Comparison of ENCODE assay signal across 1 cellular context in the genomic region with DNA sequence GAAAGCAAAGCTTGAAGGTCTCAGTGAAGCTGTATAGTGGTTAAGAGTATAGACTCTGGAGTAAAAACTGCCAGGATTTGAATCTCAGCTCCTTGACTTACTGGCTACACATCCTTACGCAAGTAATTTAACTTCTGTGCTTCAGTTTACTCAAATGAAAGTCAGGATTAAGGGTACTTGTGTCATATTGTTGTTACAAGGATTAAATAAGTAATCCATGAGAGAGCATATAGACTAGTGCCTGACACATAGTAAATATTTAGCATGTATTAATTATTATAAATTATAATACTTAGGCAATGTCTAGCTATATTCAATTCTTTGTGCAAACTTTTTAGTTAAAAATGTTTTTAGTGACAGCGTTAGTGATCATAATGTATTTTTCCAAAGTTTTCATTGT.
TF ChIP-seq lines count a peak whose summit lies in the region.

No MANE protein-coding gene starts in this region.

TF ChIP-seq in IMR-90, 13 proteins besides CTCF, POLR2A, EP300 and RAD21 (continued from another document):
- TF ChIP-seq, protein P1, sequence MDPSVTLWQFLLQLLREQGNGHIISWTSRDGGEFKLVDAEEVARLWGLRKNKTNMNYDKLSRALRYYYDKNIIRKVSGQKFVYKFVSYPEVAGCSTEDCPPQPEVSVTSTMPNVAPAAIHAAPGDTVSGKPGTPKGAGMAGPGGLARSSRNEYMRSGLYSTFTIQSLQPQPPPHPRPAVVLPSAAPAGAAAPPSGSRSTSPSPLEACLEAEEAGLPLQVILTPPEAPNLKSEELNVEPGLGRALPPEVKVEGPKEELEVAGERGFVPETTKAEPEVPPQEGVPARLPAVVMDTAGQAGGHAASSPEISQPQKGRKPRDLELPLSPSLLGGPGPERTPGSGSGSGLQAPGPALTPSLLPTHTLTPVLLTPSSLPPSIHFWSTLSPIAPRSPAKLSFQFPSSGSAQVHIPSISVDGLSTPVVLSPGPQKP (IDR thresholded peaks at IDR 0.05; ENCODE audit: borderline replicate concordance, low read depth, low read length) = no peak
- no peak for TF ChIP-seq NFE2L2 (IDR thresholded peaks at IDR 0.05; ENCODE audit: low read depth, low read length)
- TF ChIP-seq MAFK (IDR thresholded peaks at IDR 0.05; ENCODE audit: low read depth, low read length) = no peak
- TF ChIP-seq, protein P2, sequence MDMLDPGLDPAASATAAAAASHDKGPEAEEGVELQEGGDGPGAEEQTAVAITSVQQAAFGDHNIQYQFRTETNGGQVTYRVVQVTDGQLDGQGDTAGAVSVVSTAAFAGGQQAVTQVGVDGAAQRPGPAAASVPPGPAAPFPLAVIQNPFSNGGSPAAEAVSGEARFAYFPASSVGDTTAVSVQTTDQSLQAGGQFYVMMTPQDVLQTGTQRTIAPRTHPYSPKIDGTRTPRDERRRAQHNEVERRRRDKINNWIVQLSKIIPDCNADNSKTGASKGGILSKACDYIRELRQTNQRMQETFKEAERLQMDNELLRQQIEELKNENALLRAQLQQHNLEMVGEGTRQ (IDR thresholded peaks at IDR 0.05; ENCODE audit: low read depth, low read length) = no peak
- no peak for TF ChIP-seq SMC3 (IDR thresholded peaks at IDR 0.05; ENCODE audit: low read depth, low read length)
